24 cellular contexts compared by ENCODE assay signal in the genomic region with DNA sequence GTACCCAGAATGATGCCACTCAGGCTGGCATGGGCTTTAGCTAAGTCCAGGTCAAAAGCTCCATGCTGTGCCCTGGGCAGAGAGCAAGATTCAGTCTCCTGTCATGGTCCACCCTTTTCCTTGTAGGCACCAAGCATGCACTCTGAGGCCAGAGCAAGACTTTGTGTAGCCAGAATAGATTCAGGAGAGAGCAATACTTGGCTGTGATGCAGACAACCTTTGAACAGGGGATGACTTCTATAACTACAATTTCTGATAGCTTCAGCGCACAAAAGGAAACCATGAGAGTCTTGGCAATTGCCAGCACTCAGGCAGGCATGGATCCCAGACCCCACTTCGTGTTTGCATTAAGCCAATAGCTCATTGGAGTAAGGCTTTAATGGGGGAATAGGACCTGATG.
A peak's percentile ranks its signal among the peaks of the same experiment; 100 is the strongest.
DNase-seq lines count a peak whose midpoint lies in the region; ATAC-seq and TF ChIP-seq lines count a peak whose summit lies in the region.
"Had no signal": no experiment of that assay in that cellular context is flagged by ENCODE, and none has a peak within 500 bp of the region (broad histone marks: within the 10 kb centered on the region; RNA-seq: fewer than 3 reads in every experiment).

No MANE protein-coding gene starts in this region.

- peaks cover 0 to 3% of the 10 kb centered on the region in 2 experiments; a peak in 2 of 5 replicates for H3K9me3 Mint-ChIP-seq in H9
- peaks cover 3 to 6% of the 10 kb centered on the region in 2 donors for H3K9me3 Mint-ChIP-seq in stimulated activated naive B cell treated with anti-CD40 and anti-IgM and Interleukin-4, amounts not matched to agents 10 μg/mL and 1 μg/mL and 100 μg/mL, for 72 hours

- H3K79me1 ChIP-seq in H9 (ENCODE audit: insufficient read depth, low read depth, low read length, poor library complexity, severe bottlenecking): no peaks in the 10 kb centered on the region

- H3K56ac ChIP-seq in H9 (ENCODE audit: insufficient read length, low read depth, low read length): no peak overlapping the region

- no peak overlapping the region for H2BK12ac ChIP-seq in H9 (ENCODE audit: insufficient read length, low read depth, low read length)

- no peak overlapping the region for H4K91ac ChIP-seq in H9 (ENCODE audit: insufficient read length, low read depth, low read length)

- no CpG with 5 or more reads among the region's 2 CpGs for WGBS in H9 (ENCODE audit: extremely low coverage, insufficient read length, low lambda C conversion rate)

- no peak overlapping the region for H2BK15ac ChIP-seq in H9 (ENCODE audit: low read depth, low read length)

- no peak overlapping the region for H2BK20ac ChIP-seq in H9 (ENCODE audit: low read depth, low read length, poor library complexity, severe bottlenecking)

- no peak overlapping the region for H3K4me2 ChIP-seq in H9 (ENCODE audit: insufficient read depth, insufficient read length, low read length)
- H3K4me2 ChIP-seq: BLaER1 had no signal

- no peaks in the 10 kb centered on the region for H3K36me3 ChIP-seq in SJCRH30
- H3K36me3 ChIP-seq: BE2C, BLaER1 had no signal

- H3K4me3 Mint-ChIP-seq in H9: no peak overlapping the region
- H3K4me3 Mint-ChIP-seq in stimulated activated naive B cell treated with anti-CD40 and anti-IgM and Interleukin-4, amounts not matched to agents 10 μg/mL and 1 μg/mL and 100 μg/mL, for 72 hours: no peak overlapping the region
- H3K4me3 Mint-ChIP-seq: CD14-positive monocyte; CD4-positive, alpha-beta memory T cell; CD4-positive, CD25-positive, alpha-beta regulatory T cell; CD8-positive, alpha-beta memory T cell had no signal

- no peak overlapping the region for H2AK5ac ChIP-seq in H9 (ENCODE audit: insufficient read length, low read length)

- no peak overlapping the region for H4K8ac ChIP-seq in H9 (replicated peaks; ENCODE audit: insufficient read length, low read depth, low read length)

- no peak overlapping the region for H3K4me3 ChIP-seq in SJCRH30
- H3K4me3 ChIP-seq: BLaER1, GM12878 had no signal

- TF ChIP-seq CTCF in H9 (conservative IDR thresholded peaks at IDR 0.05): no peak

- ATAC-seq in left lobe of liver (peak; percentile 86), HG03439 (IDR thresholded peaks at IDR 0.05; ENCODE audit: unreplicated experiment) (no peak)
- no peak for ATAC-seq in stimulated activated naive B cell treated with anti-CD40 and anti-IgM and Interleukin-4, amounts not matched to agents 10 μg/mL and 1 μg/mL and 100 μg/mL, for 72 hours (replicated peaks)
- ATAC-seq: GM12878 had no signal

- no peak overlapping the region for H3K9ac ChIP-seq in H9 (ENCODE audit: extremely low read depth, insufficient read length, low read length)
- H3K9ac ChIP-seq: BLaER1 had no signal

- no peak overlapping the region; a peak in 1 of 7 replicates for H3K27ac Mint-ChIP-seq in H9
- H3K27ac Mint-ChIP-seq in stimulated activated naive B cell treated with anti-CD40 and anti-IgM and Interleukin-4, amounts not matched to agents 10 μg/mL and 1 μg/mL and 100 μg/mL, for 72 hours: no peak overlapping the region
- H3K27ac Mint-ChIP-seq: CD14-positive monocyte; CD4-positive, alpha-beta memory T cell; CD4-positive, CD25-positive, alpha-beta regulatory T cell; CD8-positive, alpha-beta memory T cell had no signal

- no peaks in the 10 kb centered on the region for H3K27me3 ChIP-seq in H9 (ENCODE audit: insufficient read depth, low read length)
- H3K27me3 ChIP-seq in SJCRH30: no peaks in the 10 kb centered on the region; the same call in 1 of the 2 replicates
- H3K27me3 ChIP-seq: BE2C, BLaER1 had no signal

- H3K18ac ChIP-seq in H9 (ENCODE audit: insufficient read length, low read depth, low read length): no peak overlapping the region

- no peaks in the 10 kb centered on the region for H4K20me1 ChIP-seq in H9 (ENCODE audit: control insufficient read depth, insufficient read depth, insufficient read length)
- H4K20me1 ChIP-seq: BLaER1 had no signal

- H3K4ac ChIP-seq in H9 (ENCODE audit: low read depth, low read length): no peak overlapping the region

- no peak for DNase-seq in H9
- DNase-seq in NCI-H446 (lab: John Stamatoyannopoulos, UW): peak; percentile 17 to 64
- DNase-seq in left lobe of liver (ENCODE audit: low spot score): peak; percentile 43
- DNase-seq in SJCRH30: no peak
- no peak for DNase-seq in stimulated activated naive B cell treated with anti-CD40 and anti-IgM and Interleukin-4, amounts not matched to agents 10 μg/mL and 1 μg/mL and 100 μg/mL, for 72 hours
- DNase-seq: 8988T; ACHN; BE2C; C1 segment of cervical spinal cord; CD4-positive, alpha-beta memory T cell; CD4-positive, CD25-positive, alpha-beta regulatory T cell; CD8-positive, alpha-beta memory T cell; COR-L47; DMS 273 treated with DMSO at 0.1 percent for 48 hours; DMS153; DMS53; DMS79; DND-41; EL; GDM1 had no signal

- peaks cover 0 to 2% (median 0%) of the 10 kb centered on the region in 3 experiments; a peak in 1 of 7 replicates for H3K36me3 Mint-ChIP-seq in H9 (ENCODE audit: insufficient read depth in 1 of 3, low read depth in 3 of 3)
- no peaks in the 10 kb centered on the region for H3K36me3 Mint-ChIP-seq in stimulated activated naive B cell treated with anti-CD40 and anti-IgM and Interleukin-4, amounts not matched to agents 10 μg/mL and 1 μg/mL and 100 μg/mL, for 72 hours
- H3K36me3 Mint-ChIP-seq: CD14-positive monocyte; CD4-positive, CD25-positive, alpha-beta regulatory T cell had no signal

- H3K23ac ChIP-seq in H9 (ENCODE audit: insufficient read length, low read depth, low read length): no peak overlapping the region

- H3K14ac ChIP-seq in H9 (ENCODE audit: insufficient read depth, low read length): peak overlapping the region; percentile 42; the same call in 1 of the 2 replicates

- H3K23me2 ChIP-seq in H9 (ENCODE audit: insufficient read length, low read depth, low read length, poor library complexity, severe bottlenecking): no peaks in the 10 kb centered on the region

- H2BK5ac ChIP-seq in H9 (ENCODE audit: insufficient read length, low read length): no peak overlapping the region

- H2AFZ ChIP-seq in H9 (ENCODE audit: low read length): no peak overlapping the region

- no peak overlapping the region for H4K5ac ChIP-seq in H9 (ENCODE audit: insufficient read length, low read depth, low read length)

- no peaks in the 10 kb centered on the region for H3K79me2 ChIP-seq in H9 (ENCODE audit: insufficient read depth, low read length)

- no peaks in the 10 kb centered on the region; the same call in 1 of the 2 replicates for H3K27me3 Mint-ChIP-seq in H9 (ENCODE audit: low read depth)
- H3K27me3 Mint-ChIP-seq in stimulated activated naive B cell treated with anti-CD40 and anti-IgM and Interleukin-4, amounts not matched to agents 10 μg/mL and 1 μg/mL and 100 μg/mL, for 72 hours: no peaks in the 10 kb centered on the region
- H3K27me3 Mint-ChIP-seq: CD4-positive, alpha-beta memory T cell; CD4-positive, CD25-positive, alpha-beta regulatory T cell had no signal

- H3T11ph ChIP-seq in H9 (ENCODE audit: low read length): no peak overlapping the region

- H3K4me1 ChIP-seq in H9 (ENCODE audit: insufficient read depth, low read length) (no peaks in the 10 kb centered on the region), SJCRH30 (peaks cover 9% of the 10 kb centered on the region; the same call in 1 of the 2 replicates)
- H3K4me1 ChIP-seq: BE2C, BLaER1 had no signal

- no peaks in the 10 kb centered on the region for H3K4me1 Mint-ChIP-seq in H9
- H3K4me1 Mint-ChIP-seq in stimulated activated naive B cell treated with anti-CD40 and anti-IgM and Interleukin-4, amounts not matched to agents 10 μg/mL and 1 μg/mL and 100 μg/mL, for 72 hours: no peaks in the 10 kb centered on the region
- H3K4me1 Mint-ChIP-seq: CD14-positive monocyte; CD4-positive, alpha-beta memory T cell; CD4-positive, CD25-positive, alpha-beta regulatory T cell; CD8-positive, alpha-beta memory T cell had no signal

- no peak overlapping the region for H2BK120ac ChIP-seq in H9 (ENCODE audit: low read depth, low read length, poor library complexity, severe bottlenecking)

- H3K27ac ChIP-seq in H9 (ENCODE audit: insufficient read length, low read depth, low read length): no peak overlapping the region
- no peak overlapping the region for H3K27ac ChIP-seq in SJCRH30
- H3K27ac ChIP-seq: BLaER1 had no signal

- no peaks in the 10 kb centered on the region for H3K9me3 ChIP-seq in H9 (ENCODE audit: control insufficient read depth, low read depth, low read length)
- H3K9me3 ChIP-seq in SJCRH30 (replicated peaks): no peaks in the 10 kb centered on the region; the same call in 1 of the 2 replicates
- H3K9me3 ChIP-seq: BE2C, BLaER1 had no signal

Comparison
In these comparisons a context has a peak if more than half of its experiments do, and no peak if none do; other contexts are left out.
1. DNase-seq: peak in NCI-H446 (2 of 2) and left lobe of liver (single experiment); none in H9 (single experiment), SJCRH30 (0 of 2) and stimulated activated naive B cell treated with anti-CD40 and anti-IgM and Interleukin-4, amounts not matched to agents 10 μg/mL and 1 μg/mL and 100 μg/mL, for 72 hours (single experiment).